ENCODE assay signal across 23 cellular contexts in genomic region chr4:95596676-95597075, GRCh38.
"Had no signal": no experiment of that assay in that cellular context is flagged by ENCODE, and none has a peak within 500 bp of the region (broad histone marks: within the 10 kb centered on the region; RNA-seq: fewer than 3 reads in every experiment).

No MANE protein-coding gene starts in this region.

- DNase-seq: hypothalamus; immature natural killer cell; kidney; left colon; left lung; lower lobe of right lung; mammary epithelial cell; mesenchymal stem cell; naive B cell; natural killer cell; nephron progenitor cell; occipital lobe; psoas muscle; right lobe of liver; stimulated activated CD4-positive, alpha-beta T cell treated with anti-CD3 and anti-CD28 coated beads, Interleukin-2, amount 100 ng/mL, for 24 hours; stimulated activated CD4-positive, alpha-beta T cell treated with anti-CD3 and anti-CD28 coated beads, Interleukin-4, amount 100 ng/mL, for 1 hour; stimulated activated naive B cell treated with anti-CD40 and anti-IgM and Interleukin-4, amounts not matched to agents 10 μg/mL and 1 μg/mL and 100 μg/mL, for 72 hours; stimulated activated naive CD8-positive, alpha-beta T cell treated with anti-CD3 and anti-CD28 coated beads, Interleukin-15, Interleukin-2, amounts not matched to agents 100 U/mL and 50 U/mL, for 24 hours; stomach; testis; thyroid gland; transverse colon; upper lobe of left lung had no signal
